Comparison of ENCODE assay signal across 9 cellular contexts in the genomic region with DNA sequence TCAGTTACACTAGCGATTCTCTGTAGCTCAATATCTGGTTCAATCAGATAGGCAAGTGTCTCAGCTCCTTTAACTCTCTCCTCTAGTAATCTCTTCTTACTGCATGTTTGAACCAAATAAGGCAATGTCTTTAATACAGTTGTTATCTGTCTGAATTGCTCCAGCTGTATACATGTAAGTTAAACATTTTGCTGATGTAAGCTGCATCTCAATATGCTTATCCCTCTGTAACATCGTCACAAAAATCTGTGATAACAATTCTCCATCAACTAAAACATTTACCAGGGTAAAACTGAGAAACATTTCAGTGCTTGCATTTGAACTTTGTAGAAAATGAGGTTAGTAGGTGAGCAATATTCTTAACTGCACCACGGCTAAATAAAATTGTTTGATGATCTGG. TPM values are rescaled to one million over a fixed set of nuclear protein-coding genes. Genes with fewer than 3 reads are reported as not detected.
"Had no signal": no experiment of that assay in that cellular context is flagged by ENCODE, and none has a peak within 500 bp of the region (broad histone marks: within the 10 kb centered on the region; RNA-seq: fewer than 3 reads in every experiment).

No MANE protein-coding gene starts in this region.

- DNase-seq: GDM1, GF-D8 had no signal

- FAIRE-seq: G401.6, GM12878, GM12891, GM12892, GM18507, GM19239 had no signal

- ATAC-seq: GM12878 had no signal

- H3K4me3 ChIP-seq: GM12878 had no signal

RNA-seq across cellular contexts. Expression of a gene that starts 29.6 kb away (rescaled TPM):
- total RNA-seq: G401, GM12878 had no signal
